ENCODE assay signal across 9 cellular contexts in genomic region chr1:108590947-108591346, GRCh38. TPM values are rescaled to one million over a fixed set of nuclear protein-coding genes. Genes with fewer than 3 reads are reported as not detected.
A peak's percentile ranks its signal among the peaks of the same experiment; 100 is the strongest.
DNase-seq lines count a peak whose midpoint lies in the region; ATAC-seq, FAIRE-seq and TF ChIP-seq lines count a peak whose summit lies in the region.
"Had no signal": no experiment of that assay in that cellular context is flagged by ENCODE, and none has a peak within 500 bp of the region (broad histone marks: within the 10 kb centered on the region; RNA-seq: fewer than 3 reads in every experiment).

No MANE protein-coding gene starts in this region.

- BruUV-seq in GM12878 (replicated peaks; lab: Mats Ljungman, UMichigan), result no TSS peak

- TF ChIP-seq CTCF in AG04449 (IDR thresholded peaks at IDR 0.05; ENCODE audit: insufficient read depth, low read length, missing control alignments), result no peak
- TF ChIP-seq CTCF in GM12878 (IDR thresholded peaks at IDR 0.05 in 2 of 3, conservative IDR thresholded peaks at IDR 0.05 in 1 of 3; ENCODE audit: control insufficient read depth in 2 of 3, extremely low read depth in 1 of 3, insufficient read depth in 1 of 3, low read depth in 3 of 3, low read length in 3 of 3), result no peak
- no peak for TF ChIP-seq CTCF in liver (IDR thresholded peaks at IDR 0.05; ENCODE audit: low read depth, low read length, missing input control)

- no peaks in the 10 kb centered on the region for H3K79me2 ChIP-seq in GM12878 (ENCODE audit: control insufficient read depth, insufficient read depth, low read length)

- H3K27me3 ChIP-seq in GM12878 (replicated peaks in 1 of 2; ENCODE audit: control insufficient read depth in 2 of 2, insufficient read depth in 2 of 2, low read length in 1 of 2) (no peaks in the 10 kb centered on the region), liver (ENCODE audit: control insufficient read depth in 4 of 4, insufficient read depth in 4 of 4, low read length in 3 of 4) (no peaks in the 10 kb centered on the region)

- TF ChIP-seq POLR2A in GM12878 (IDR thresholded peaks at IDR 0.05; ENCODE audit: low read depth, low read length), result no peak

- no peak for TF ChIP-seq EP300 in GM12878 (IDR thresholded peaks at IDR 0.05; ENCODE audit: borderline replicate concordance in 1 of 2, control insufficient read depth in 1 of 2, low read depth in 2 of 2, low read length in 2 of 2)

- ATAC-seq in GM12878, result no peak
- ATAC-seq in GM19455 (IDR thresholded peaks at IDR 0.05; ENCODE audit: unreplicated experiment), result no peak
- ATAC-seq: Panc1 had no signal

- no peaks in the 10 kb centered on the region for H4K20me1 ChIP-seq in GM12878 (ENCODE audit: control insufficient read depth, insufficient read depth)

- CTCF ChIA-PET in AG04449 (lab: Yijun Ruan, JAX), result interaction anchor here (0.9 to 1.2 kb wide), 2 partner anchors 21 to 31 kb away, joined by 3 read pairs; partner anchors contain the start of gene EEIG2
- CTCF ChIA-PET in GM12878 (lab: Yijun Ruan, JAX), result interaction anchor here (1.2 kb wide), 1 partner anchor 21 kb away, joined by 4 read pairs; no protein-coding TSS in a partner anchor

- RAD21 ChIA-PET in GM12878 (lab: Charles Lee; ENCODE audit: unreplicated experiment), result no interaction called here

- H2AFZ ChIP-seq in GM12878 (ENCODE audit: control insufficient read depth, low read depth, low read length), result no peak overlapping the region

- WGBS in GM12878 (ENCODE audit: insufficient coverage, insufficient replicate concordance, low lambda C conversion rate, missing lambda C conversion rate), result 46% methylated on average over 4 of the region's 4 CpGs
- WGBS in liver, result 62% methylated on average over 4 of the region's 4 CpGs

- H3K9me3 ChIP-seq in GM12878 (replicated peaks; ENCODE audit: control insufficient read depth, insufficient read depth, low read length) (no peaks in the 10 kb centered on the region), liver (ENCODE audit: control insufficient read depth in 4 of 4, low read length in 3 of 4) (no peaks in the 10 kb centered on the region)

- H3K4me1 ChIP-seq in GM12878 (ENCODE audit: control insufficient read depth, insufficient read depth, low read length) (no peaks in the 10 kb centered on the region), liver (ENCODE audit: control insufficient read depth in 4 of 4, insufficient read depth in 4 of 4, low read length in 3 of 4) (no peaks in the 10 kb centered on the region)

- H3K4me3 ChIP-seq in AG04449 (ENCODE audit: low read depth, low read length) (no peak overlapping the region), GM12878 (no peak overlapping the region), liver (ENCODE audit: low read depth in 1 of 3, low read length in 3 of 3) (no peak overlapping the region)

- TF ChIP-seq RAD21 in GM12878 (IDR thresholded peaks at IDR 0.05; ENCODE audit: insufficient read depth, low read depth, low read length), result no peak
- no peak for TF ChIP-seq RAD21 in liver (IDR thresholded peaks at IDR 0.05)

- POLR2A ChIA-PET in AG04449 (lab: Yijun Ruan, JAX) (no interaction called here), GM12878 (lab: Charles Lee) (no interaction called here)

- no peak overlapping the region for H3K27ac ChIP-seq in GM12878 (ENCODE audit: control insufficient read depth, insufficient read depth)
- H3K27ac ChIP-seq in liver (ENCODE audit: low read depth in 1 of 2, low read length in 2 of 2), result no peak overlapping the region

- no peak overlapping the region for H3K4me2 ChIP-seq in GM12878 (ENCODE audit: control insufficient read depth, insufficient read depth)

- in situ Hi-C loops in GM12878 (cut with MboI), result no loop called here

- H3K9ac ChIP-seq in GM12878 (ENCODE audit: control insufficient read depth, insufficient read depth, low read length) (no peak overlapping the region), liver (ENCODE audit: low read depth in 1 of 2, low read length in 2 of 2) (no peak overlapping the region)

- H3K36me3 ChIP-seq in GM12878 (ENCODE audit: control insufficient read depth in 2 of 2, insufficient read depth in 2 of 2, low read length in 1 of 2) (no peaks in the 10 kb centered on the region), liver (ENCODE audit: control insufficient read depth in 4 of 4, insufficient read depth in 3 of 4, low read depth in 1 of 4, low read length in 3 of 4) (no peaks in the 10 kb centered on the region)

- no peak for FAIRE-seq in GM12878 (lab: Jason Lieb, UNC)

- intact Hi-C loops in GM12878 (cut with micrococcal nuclease; ENCODE audit: unreplicated experiment) (no loop called here), head of caudate nucleus (cut with DNase I) (no loop called here)

- peak; percentile 72 for DNase-seq in AG04449 (ENCODE audit: low read depth, low spot score)
- DNase-seq in HT-29 (ENCODE audit: low spot score), result peak; percentile 46
- no peak for DNase-seq in GM12878 (ENCODE audit: low read depth, low spot score)
- no peak for DNase-seq in NCI-H2227 (lab: John Stamatoyannopoulos, UW; ENCODE audit: unreplicated experiment)
- no peak for DNase-seq in head of caudate nucleus
- no peak for DNase-seq in COLO668 (lab: John Stamatoyannopoulos, UW; ENCODE audit: unreplicated experiment)

- SMC1A ChIA-PET in GM12878 (lab: Charles Lee; ENCODE audit: uncharacterized antibody, unreplicated experiment), result no interaction called here

TF ChIP-seq in GM12878, 131 proteins besides CTCF, POLR2A, EP300 and RAD21 (continues in another document):
- no peak for TF ChIP-seq ZBTB33 (IDR thresholded peaks at IDR 0.05)
- TF ChIP-seq MTA2 (IDR thresholded peaks at IDR 0.05; ENCODE audit: low read depth), result no peak
- TF ChIP-seq SUPT20H (IDR thresholded peaks at IDR 0.05; ENCODE audit: borderline replicate concordance, control insufficient read depth, low read depth, low read length), result no peak
- TF ChIP-seq BMI1 (IDR thresholded peaks at IDR 0.05; ENCODE audit: borderline replicate concordance), result peak; percentile 61; the same call in 1 of the 2 replicates
- TF ChIP-seq RB1 (IDR thresholded peaks at IDR 0.05; ENCODE audit: borderline replicate concordance), result no peak

TF ChIP-seq in liver, 16 proteins besides CTCF, POLR2A, EP300 and RAD21:
- TF ChIP-seq HNF4A (conservative IDR thresholded peaks at IDR 0.05) (no peak), MAX (IDR thresholded peaks at IDR 0.05) (no peak), TAF1 (conservative IDR thresholded peaks at IDR 0.05) (no peak), SP1 (IDR thresholded peaks at IDR 0.05) (no peak), JUND (IDR thresholded peaks at IDR 0.05) (peak; percentile 13 to 67), FOXA2 (IDR thresholded peaks at IDR 0.05) (no peak), ZBTB33 (IDR thresholded peaks at IDR 0.05) (no peak), ATF3 (IDR thresholded peaks at IDR 0.05) (no peak)
TF ChIP-seq in liver: peak in this region for 1.

RNA-seq across cellular contexts. Expression of gene EEIG2, which starts 31.0 kb away (rescaled TPM):
- 2.1 and 3.1 TPM in 2 replicates for total RNA-seq in HT-29 (2014; rRNA removed; shearing (Covaris generic))
- total RNA-seq in GM12878 (2013; cell fraction: nucleolus; rRNA removed), result 14.4 and 17.2 TPM in 2 replicates
- total RNA-seq in GM12878 (2014; rRNA removed), result 14.3 and 16.7 TPM in 2 replicates
- total RNA-seq in GM12878 (2014; rRNA removed; fragmentation: Illumina TruSeq; extraction: Trizol), result 16.2 and 17.4 TPM in 2 replicates
- total RNA-seq in GM12878 (2021), result 16.2 and 17.2 TPM in 2 replicates
- 2.1 TPM for polyA plus RNA-seq in GM12878 (2011; ENCODE audit: low read depth)
- 8.1 and 12.1 TPM in 2 replicates for polyA plus RNA-seq in GM12878 (2011; rRNA removed)
- 3.4 and 3.6 TPM in 2 replicates for polyA plus RNA-seq in GM12878 (2011; cell fraction: cytosol; rRNA removed)
- 5.4 and 6.3 TPM in 2 replicates for polyA plus RNA-seq in GM12878 (2011; cell fraction: nucleus; rRNA removed)
- 2.9 and 3.6 TPM in 2 replicates for polyA plus RNA-seq in GM12878 (2012)
- 12.3 and 19.1 TPM in 2 replicates for polyA plus RNA-seq in GM12878 (2014; fragmentation: Illumina TruSeq; extraction: Trizol)
- polyA plus RNA-seq in GM12878 (2014; fragmentation: Nextera tagmentation; extraction: Ambion mirVana), result 1 to 10 TPM; 3.5 to 4.9 TPM
- polyA plus RNA-seq in GM12878 (2014; rRNA removed), result 8.0 and 11.5 TPM in 2 replicates
- 1 to 10 TPM; 1.4 to 1.5 TPM for polyA plus RNA-seq in GM12878 (2016; fragmentation: Nextera tagmentation; extraction: Ambion mirVana)
- polyA minus RNA-seq in GM12878 (2011; rRNA and poly(A)+ RNA removed), result 7.8 and 8.3 TPM in 2 replicates
- 2.8 and 4.2 TPM in 2 replicates for polyA minus RNA-seq in GM12878 (2011; cell fraction: cytosol; rRNA and poly(A)+ RNA removed)
- polyA minus RNA-seq in GM12878 (2011; cell fraction: nucleus; rRNA and poly(A)+ RNA removed), result 3.5 and 5.7 TPM in 2 replicates
- total RNA-seq in liver, result 10 to 100 TPM in 1 of 2 donors, 1 to 10 TPM in 1; 2.3 to 10.6 TPM
- polyA plus RNA-seq in liver, result under 1 TPM; 0.50 to 0.97 TPM

Comparison
In these comparisons a context has a peak if more than half of its experiments do, and no peak if none do; other contexts are left out.
1. DNase-seq: peak in AG04449 (single experiment) and HT-29 (single experiment); none in GM12878 (single experiment), NCI-H2227 (single experiment), head of caudate nucleus (0 of 42) and COLO668 (single experiment).